36 cellular contexts compared by ENCODE assay signal in the genomic region with DNA sequence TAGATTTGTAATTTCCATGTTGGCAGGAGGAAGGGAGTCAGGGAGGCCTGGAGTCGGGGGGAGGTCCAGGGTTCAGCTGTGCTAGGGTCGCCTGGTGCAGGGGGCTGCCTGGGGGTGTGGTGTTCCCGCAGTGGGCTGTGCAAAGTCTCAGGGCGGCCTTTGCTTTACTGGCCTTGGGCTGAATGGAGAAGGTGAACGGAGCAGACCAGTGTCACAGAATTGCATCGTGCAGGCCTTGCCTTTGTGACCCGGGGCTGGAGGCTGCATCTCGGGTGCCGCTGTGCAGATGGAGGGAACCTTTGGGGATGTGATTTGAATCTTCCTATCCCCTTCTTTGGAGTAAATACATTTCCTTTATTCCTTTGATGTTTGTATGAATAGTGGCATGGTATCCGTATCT. TPM values are rescaled to one million over a fixed set of nuclear protein-coding genes. Genes with fewer than 3 reads are reported as not detected.
"Had no signal": no experiment of that assay in that cellular context is flagged by ENCODE, and none has a peak within 500 bp of the region (broad histone marks: within the 10 kb centered on the region; RNA-seq: fewer than 3 reads in every experiment).

No MANE protein-coding gene starts in this region.

- H3K4me1 ChIP-seq: adrenal gland, breast epithelium had no signal

- DNase-seq: activated B cell treated with CpG ODN at 0.5 μM for 24 hours; activated CD4-positive, alpha-beta memory T cell treated with anti-CD3 and anti-CD28 coated beads for 36 hours; activated CD4-positive, alpha-beta T cell treated with anti-CD3 and anti-CD28 coated beads for 4 hours; activated CD4-positive, alpha-beta T cell treated with anti-CD3 and anti-CD28 coated beads, Interleukin-2, amount 50 U/mL, for 1 hour; activated CD4-positive, CD25-positive, alpha-beta regulatory T cell treated with anti-CD3 and anti-CD28 coated beads, Interleukin-2, amount 50 U/mL, for 72 hours; activated CD8-positive, alpha-beta memory T cell treated with anti-CD3 and anti-CD28 coated beads, Interleukin-2, amount 50 U/mL, for 4 hours; activated gamma-delta T cell treated with Interleukin-2 at 50 U/mL for 16 hours; activated naive CD4-positive, alpha-beta T cell treated with anti-CD3 and anti-CD28 coated beads for 36 hours; activated T-cell treated with anti-CD3 and anti-CD28 coated beads for 4 hours; activated T-cell treated with anti-CD3 and anti-CD28 coated beads, Interleukin-2, amount 50 U/mL, for 4 hours; adrenal gland; body of pancreas; cerebellar nuclear complex; KG1; MM.1S; MV-4-11; NCI-H1417 treated with DMSO at 0.1 percent for 48 hours; NCI-H1930; NCI-H2081 treated with DMSO at 0.1 percent for 48 hours; NCI-H226; NCI-H446 treated with DMSO at 0.1 percent for 48 hours; NCI-H524; NCI-H69; NCI-H82; NK-92 treated with Interleukin-12 subunit alpha and Interleukin-12 subunit beta, amount 100 ng/mL, for 24 hours; PC-9; Right ventricle myocardium superior; SW 1271; T-helper 1 cell; T-helper 2 cell; T-helper 9 cell had no signal

- H3K27me3 ChIP-seq: adrenal gland, body of pancreas had no signal

- ATAC-seq: activated naive CD4-positive, alpha-beta T cell treated with anti-CD3 and anti-CD28 coated beads, Interleukin-2, amount 50 U/mL, for 72 hours; activated T-cell treated with anti-CD3 and anti-CD28 coated beads, Interleukin-2, amount 50 U/mL, for 4 hours; body of pancreas had no signal

- H3K9me3 ChIP-seq: adrenal gland, body of pancreas, breast epithelium had no signal

- H3K36me3 ChIP-seq: adrenal gland, breast epithelium had no signal

- H3K4me3 ChIP-seq: adrenal gland, body of pancreas, breast epithelium, PC-9 had no signal

- H3K4me2 ChIP-seq: PC-9 had no signal

- H2AFZ ChIP-seq: PC-9 had no signal

- H3K27ac ChIP-seq: adrenal gland, body of pancreas, breast epithelium, PC-9, VCaP had no signal

RNA-seq across cellular contexts. Expression of a gene that starts 8.8 kb away (rescaled TPM):
- total RNA-seq: activated T-helper 1 cell treated with anti-CD3 and anti-CD28 coated beads, Interleukin-12 subunit alpha, Interleukin-12 subunit beta, Interleukin-2, Interleukin-4 antibody, amounts not matched to agents 30 ng/mL and 10 ng/mL and 1 ng/mL, durations not matched to agents 14 hours and 24 hours and 36 hours; LHCN-M2; PC-9 had no signal
